ENCODE assay signal across 30 cellular contexts in the genomic region with DNA sequence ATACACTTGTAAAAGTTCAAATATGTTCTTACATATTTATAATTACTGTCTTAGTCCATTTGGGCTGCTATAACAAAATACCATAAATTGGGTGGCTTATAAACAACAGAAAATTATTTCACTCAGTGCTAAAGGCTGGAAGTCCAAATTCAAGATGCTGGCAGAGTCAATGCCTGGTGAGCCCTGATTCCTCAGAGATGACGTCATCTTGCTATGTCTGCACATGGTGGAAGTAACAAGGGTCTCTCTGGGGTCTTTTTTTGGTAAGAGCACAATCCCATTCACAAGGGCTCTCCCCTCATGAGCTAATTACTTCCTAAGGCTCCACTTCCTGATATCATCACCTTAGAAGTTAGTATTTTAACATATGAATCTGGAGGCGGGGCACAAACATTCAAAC.
"Had no signal": no experiment of that assay in that cellular context is flagged by ENCODE, and none has a peak within 500 bp of the region (broad histone marks: within the 10 kb centered on the region; RNA-seq: fewer than 3 reads in every experiment).

No MANE protein-coding gene starts in this region.

- DNase-seq: dorsolateral prefrontal cortex; effector CD4-positive, alpha-beta T cell; foreskin melanocyte; glutamatergic neuron; heart right ventricle; hippocampal formation; immature natural killer cell; islet precursor cell; kidney glomerular epithelial cell; left colon; left ventricle myocardium inferior; lower lobe of right lung; natural killer cell; occipital lobe; ovary; posterior cingulate gyrus; psoas muscle; right cardiac atrium; small intestine; stimulated activated CD4-positive, alpha-beta T cell treated with anti-CD3 and anti-CD28 coated beads, Interleukin-12 subunit alpha, Interleukin-12 subunit beta, amount 100 ng/mL, for 4 hours; stimulated activated CD4-positive, alpha-beta T cell treated with anti-CD3 and anti-CD28 coated beads, Interleukin-1b, Interleukin-23, amount 100 ng/mL, for 48 hours; stimulated activated CD4-positive, alpha-beta T cell treated with anti-CD3 and anti-CD28 coated beads, Interleukin-4, amount 100 ng/mL, for 1 hour; stimulated activated CD8-positive, alpha-beta memory T cell treated with anti-CD3 and anti-CD28 coated beads, Interleukin-4, amount 100 ng/mL, for 48 hours; stimulated activated naive CD4-positive, alpha-beta T cell; stimulated activated naive CD8-positive, alpha-beta T cell treated with anti-CD3 and anti-CD28 coated beads, Interleukin-15, amount 100 ng/mL, for 72 hours; transverse colon; upper lobe of right lung; uterus had no signal

- H3K36me3 ChIP-seq: heart right ventricle, left ventricle myocardium inferior, lower lobe of right lung, ovary, suprapubic skin, transverse colon, upper lobe of right lung, uterus had no signal

- H3K4me1 ChIP-seq: heart right ventricle, left ventricle myocardium inferior, lower lobe of right lung, psoas muscle, upper lobe of right lung, uterus had no signal

- H3K27ac ChIP-seq: dorsolateral prefrontal cortex, heart right ventricle, left ventricle myocardium inferior, lower lobe of right lung, ovary, psoas muscle, suprapubic skin, transverse colon, upper lobe of right lung, uterus had no signal

- H3K27me3 ChIP-seq: ovary, suprapubic skin, transverse colon, upper lobe of right lung, uterus had no signal

- H3K9me3 ChIP-seq: heart right ventricle, left ventricle myocardium inferior, lower lobe of right lung, ovary, psoas muscle, suprapubic skin, transverse colon, upper lobe of right lung, uterus had no signal

- H3K4me3 ChIP-seq: dorsolateral prefrontal cortex, heart right ventricle, left ventricle myocardium inferior, lower lobe of right lung, ovary, psoas muscle, suprapubic skin, transverse colon, upper lobe of right lung, uterus had no signal

- FAIRE-seq: colon, small intestine had no signal
